Comparison of ENCODE assay signal across 9 cellular contexts in genomic region chr10:17214991-17215781, GRCh38. TPM values are rescaled to one million over a fixed set of nuclear protein-coding genes. Genes with fewer than 3 reads are reported as not detected.
DNase-seq lines count a peak whose midpoint lies in the region; ATAC-seq and TF ChIP-seq lines count a peak whose summit lies in the region.
"Had no signal": no experiment of that assay in that cellular context is flagged by ENCODE, and none has a peak within 500 bp of the region (broad histone marks: within the 10 kb centered on the region; RNA-seq: fewer than 3 reads in every experiment).

No MANE protein-coding gene starts in this region.

- no peaks in the 10 kb centered on the region for H3K36me3 ChIP-seq in colonic mucosa

- H3K27me3 Mint-ChIP-seq in Calu3 (ENCODE audit: unreplicated experiment), result no peaks in the 10 kb centered on the region
- H3K27me3 Mint-ChIP-seq: memory B cell had no signal

- DNase-seq in Calu3 (no peak), MV-4-11 (lab: John Stamatoyannopoulos, UW) (peak; percentile 54), colonic mucosa (no peak), non-pigmented ciliary epithelial cell (ENCODE audit: low read depth) (peak; percentile 95), left colon (no peak), head of caudate nucleus (no peak)

- H3K9me3 ChIP-seq in colonic mucosa, result no peaks in the 10 kb centered on the region

- peaks cover 46% of the 10 kb centered on the region for H3K4me1 Mint-ChIP-seq in Calu3 (ENCODE audit: low read depth, unreplicated experiment)

- TF ChIP-seq CTCF in Calu3 (IDR thresholded peaks at IDR 0.05; ENCODE audit: unreplicated experiment), result no peak
- no peak for TF ChIP-seq CTCF in colonic mucosa (IDR thresholded peaks at IDR 0.05)

- H3K36me3 Mint-ChIP-seq in Calu3 (ENCODE audit: insufficient read depth, unreplicated experiment), result peaks cover 13% of the 10 kb centered on the region

- no peaks in the 10 kb centered on the region for H3K27me3 ChIP-seq in colonic mucosa

- H3K4me3 Mint-ChIP-seq in Calu3 (ENCODE audit: low read depth, unreplicated experiment), result no peak overlapping the region
- H3K4me3 Mint-ChIP-seq: memory B cell had no signal

- no peaks in the 10 kb centered on the region for H3K9me3 Mint-ChIP-seq in Calu3 (ENCODE audit: low read depth, unreplicated experiment)
- H3K9me3 Mint-ChIP-seq: memory B cell had no signal

- CTCF ChIA-PET in Calu3 (lab: Charles Lee), result interaction anchor here (1.0 to 2.3 kb wide), 3 partner anchors 14 to 16 kb away, joined by 3 to 10 read pairs (median 5); partner anchors contain the start of gene TRDMT1

- H3K4me3 ChIP-seq in colonic mucosa, result no peak overlapping the region

- BruUV-seq in Calu3 (replicated peaks; lab: Mats Ljungman, UMichigan), result no TSS peak

- no peak overlapping the region for H3K9ac ChIP-seq in colonic mucosa (ENCODE audit: low read depth in 2 of 2, low read length in 2 of 2)

- intact Hi-C loops in Calu3 (cut with micrococcal nuclease; ENCODE audit: unreplicated experiment), result loop anchor here (5.0 to 10.0 kb wide), 2 partner anchors 153 to 250 kb away; no protein-coding TSS in a partner anchor
- intact Hi-C loops in colonic mucosa (cut with DNase I), result no loop called here
- intact Hi-C loops in left colon (cut with DNase I, micrococcal nuclease), result no loop called here
- intact Hi-C loops in head of caudate nucleus (cut with DNase I), result no loop called here

- no peak for ATAC-seq in left colon
- ATAC-seq in HG02884 (IDR thresholded peaks at IDR 0.05; ENCODE audit: unreplicated experiment), result no peak
- no peak for ATAC-seq in GM18519 (IDR thresholded peaks at IDR 0.05; ENCODE audit: low FRiP score, unreplicated experiment)

- peak overlapping the region; percentile 3 for H3K27ac ChIP-seq in colonic mucosa

- H3K27ac Mint-ChIP-seq in Calu3 (ENCODE audit: unreplicated experiment), result peak overlapping the region; percentile 99
- H3K27ac Mint-ChIP-seq: memory B cell had no signal

- no peaks in the 10 kb centered on the region for H3K4me1 ChIP-seq in colonic mucosa

RNA-seq across cellular contexts. Expression of gene VIM, which starts 12.9 kb away (rescaled TPM):
- total RNA-seq in Calu3 (2022), result 318 and 486 TPM in 2 replicates
- total RNA-seq in colonic mucosa, result 100 to 1,000 TPM; 121 to 326 TPM
- total RNA-seq in left colon, result 100 to 1,000 TPM; 137 to 290 TPM

RNA-seq across cellular contexts. Expression of gene TRDMT1, which starts 13.7 kb away (rescaled TPM):
- total RNA-seq in Calu3 (2022) (7.9 and 10.3 TPM in 2 replicates), colonic mucosa (1 to 10 TPM; 3.4 to 3.5 TPM), left colon (1 to 10 TPM; 4.6 to 4.9 TPM)

Comparison
In these comparisons a context has a peak if more than half of its experiments do, and no peak if none do; other contexts are left out.
1. DNase-seq: peak in MV-4-11 (single experiment) and non-pigmented ciliary epithelial cell (single experiment); none in Calu3 (single experiment), colonic mucosa (single experiment), left colon (0 of 2) and head of caudate nucleus (0 of 42).